ENCODE assay signal across 19 cellular contexts in the genomic region with DNA sequence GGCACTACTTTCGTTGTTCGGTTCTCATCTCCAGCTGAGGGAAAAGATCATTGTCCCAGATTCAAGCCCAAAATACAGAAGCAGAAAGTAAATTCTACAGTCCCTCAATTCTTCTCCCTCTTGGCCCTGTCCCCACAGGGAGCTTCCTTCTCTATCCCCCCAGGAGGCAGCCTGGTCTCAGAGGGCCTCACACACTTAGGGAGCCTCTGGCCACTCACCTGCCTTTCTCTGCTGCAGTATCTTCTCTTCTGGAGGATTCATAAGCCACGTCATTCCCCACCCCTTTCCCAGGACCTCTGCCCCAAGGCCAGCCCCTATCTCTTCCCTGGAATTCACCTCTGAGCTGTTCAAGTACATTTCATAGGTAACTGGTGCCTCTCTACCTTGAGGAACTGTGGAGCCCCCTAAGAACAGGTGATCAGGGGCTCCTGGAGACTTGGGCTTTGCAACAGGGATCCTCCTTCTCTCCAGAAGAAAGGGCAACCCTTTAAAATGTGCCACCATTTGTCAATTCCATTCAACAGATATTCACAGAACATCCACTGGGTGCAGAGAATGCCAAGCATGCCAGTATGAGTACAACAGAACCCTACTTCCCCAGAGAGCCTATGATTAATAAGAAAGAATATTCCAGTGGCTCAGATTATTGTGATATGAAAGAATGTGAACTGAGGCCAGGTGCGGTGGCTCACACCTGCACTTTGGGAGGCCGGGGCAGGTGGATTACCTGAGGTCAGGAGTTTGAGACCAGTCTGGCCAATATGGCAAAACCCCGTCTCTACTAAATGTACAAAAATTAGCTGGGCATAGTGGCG.
DNase-seq lines count a peak whose midpoint lies in the region; ATAC-seq, FAIRE-seq and TF ChIP-seq lines count a peak whose summit lies in the region.
"Had no signal": no experiment of that assay in that cellular context is flagged by ENCODE, and none has a peak within 500 bp of the region (broad histone marks: within the 10 kb centered on the region; RNA-seq: fewer than 3 reads in every experiment).

No MANE protein-coding gene starts in this region.

- no TSS peak for BruUV-seq in HepG2 (replicated peaks; lab: Mats Ljungman, UMichigan)

- ATAC-seq in right lobe of liver (no peak), HepG2 (no peak), GM21360 (IDR thresholded peaks at IDR 0.05; ENCODE audit: unreplicated experiment) (no peak)
- ATAC-seq: CD8-positive, alpha-beta T cell; Panc1 had no signal

- H3K27me3 ChIP-seq in right lobe of liver (no peaks in the 10 kb centered on the region), HepG2 (ENCODE audit: control insufficient read depth in 1 of 2, insufficient read depth in 2 of 2, low read length in 2 of 2) (peaks cover 18 to 73% of the 10 kb centered on the region in 2 experiments), WERI-Rb-1 (ENCODE audit: insufficient read depth, low read depth, severe bottlenecking) (no peaks in the 10 kb centered on the region), osteoblast (ENCODE audit: insufficient read depth, low read length) (peaks cover 68% of the 10 kb centered on the region)
- H3K27me3 ChIP-seq: BE2C had no signal

- in situ Hi-C loops in HepG2 (cut with HindIII; ENCODE audit: extremely low pct_ligation_motif_present, low pct_unique_long_range_greater_than_20kb): no loop called here

- H4K20me1 ChIP-seq in HepG2 (ENCODE audit: insufficient read depth, low read length) (no peaks in the 10 kb centered on the region), osteoblast (ENCODE audit: insufficient read depth, low read length) (no peaks in the 10 kb centered on the region)

- no peak for TF ChIP-seq RAD21 in HepG2 (CRISPR knock-in tag; IDR thresholded peaks at IDR 0.05)

- WGBS in right lobe of liver (ENCODE audit: insufficient coverage, low coverage, low lambda C conversion rate, missing lambda C conversion rate): 75% methylated on average over 7 of the region's 7 CpGs
- 13% methylated on average over 7 of the region's 7 CpGs for WGBS in HepG2 (ENCODE audit: low lambda C conversion rate)

- H3K4me1 ChIP-seq in right lobe of liver (no peaks in the 10 kb centered on the region), HepG2 (ENCODE audit: insufficient read depth, low read length) (no peaks in the 10 kb centered on the region), osteoblast (ENCODE audit: insufficient read depth, low read length) (no peaks in the 10 kb centered on the region)
- H3K4me1 ChIP-seq: BE2C had no signal

- no peaks in the 10 kb centered on the region for H3K79me2 ChIP-seq in HepG2 (ENCODE audit: insufficient read depth, low read length)
- no peaks in the 10 kb centered on the region for H3K79me2 ChIP-seq in osteoblast (ENCODE audit: insufficient read depth, low read length)

- H3K4me3 ChIP-seq in right lobe of liver (no peak overlapping the region), HepG2 (replicated peaks in 1 of 3; ENCODE audit: insufficient read depth in 1 of 3, low read depth in 2 of 3, low read length in 3 of 3) (no peak overlapping the region), WERI-Rb-1 (ENCODE audit: low read depth, low read length) (no peak overlapping the region), osteoblast (ENCODE audit: insufficient read depth, low read length) (no peak overlapping the region)

- CTCF ChIA-PET in HepG2 (lab: Yijun Ruan, JAX; ENCODE audit: low intra/inter-chr PET ratio, low total read pairs): no interaction called here

- FAIRE-seq in HepG2 (lab: Jason Lieb, UNC): no peak
- FAIRE-seq: D721Med had no signal

- H2AFZ ChIP-seq in HepG2 (ENCODE audit: low read length) (no peak overlapping the region), osteoblast (ENCODE audit: low read length) (no peak overlapping the region)

- no peaks in the 10 kb centered on the region for H3K36me3 ChIP-seq in right lobe of liver
- H3K36me3 ChIP-seq in HepG2 (replicated peaks in 1 of 2; ENCODE audit: control insufficient read depth in 1 of 2, insufficient read depth in 2 of 2, low read length in 2 of 2): no peaks in the 10 kb centered on the region
- no peaks in the 10 kb centered on the region for H3K36me3 ChIP-seq in WERI-Rb-1
- H3K36me3 ChIP-seq in osteoblast (ENCODE audit: insufficient read depth, low read length): no peaks in the 10 kb centered on the region
- H3K36me3 ChIP-seq: BE2C had no signal

- intact Hi-C loops in right lobe of liver (cut with DNase I) (no loop called here), HepG2 (cut with micrococcal nuclease; ENCODE audit: unreplicated experiment) (no loop called here)

- no peak for TF ChIP-seq CTCF in right lobe of liver (IDR thresholded peaks at IDR 0.05)
- TF ChIP-seq CTCF in HepG2 (CRISPR knock-in tag; IDR thresholded peaks at IDR 0.05): no peak
- no peak for TF ChIP-seq CTCF in WERI-Rb-1 (IDR thresholded peaks at IDR 0.05; ENCODE audit: low read depth, low read length)
- no peak for TF ChIP-seq CTCF in osteoblast (IDR thresholded peaks at IDR 0.05; ENCODE audit: extremely low read depth, low read depth, low read length)

- DNase-seq in right lobe of liver (peak in 2 of 3 donors; percentile 1 to 8), HepG2 (ENCODE audit: low spot score) (no peak), WERI-Rb-1 (peak; percentile 0), osteoblast (ENCODE audit: insufficient read length, low spot score, missing footprints) (peak; percentile 52), NCI-H524 (lab: John Stamatoyannopoulos, UW) (no peak)
- no peak for DNase-seq in NK-92 treated with Interleukin-12 subunit alpha and Interleukin-12 subunit beta, amount 100 ng/mL, for 24 hours (lab: John Stamatoyannopoulos, UW)
- DNase-seq: BE2C; CD8-positive, alpha-beta T cell; DND-41; GDM1; Karpas-422; NCI-H187 treated with DMSO at 0.1 percent for 48 hours; NCI-H2171; NCI-H446 treated with DMSO at 0.1 percent for 48 hours; NCI-H774; SHP77 treated with DMSO at 0.1 percent for 48 hours had no signal

- POLR2A ChIA-PET in HepG2 (lab: Yijun Ruan, JAX): no interaction called here

- H3K27ac ChIP-seq in right lobe of liver (no peak overlapping the region), HepG2 (ENCODE audit: extremely low read length, insufficient read depth, low read length) (no peak overlapping the region), WERI-Rb-1 (no peak overlapping the region), osteoblast (ENCODE audit: low read depth, low read length) (no peak overlapping the region)

- no peak overlapping the region for H3K9ac ChIP-seq in HepG2 (ENCODE audit: insufficient read depth, low read depth, low read length)

- TF ChIP-seq EP300 in HepG2 (IDR thresholded peaks at IDR 0.05; ENCODE audit: low read depth in 2 of 2, low read length in 2 of 2) (no peak), HepG2 (CRISPR knock-in tag; IDR thresholded peaks at IDR 0.05; ENCODE audit: borderline replicate concordance) (no peak)

- H3K9me3 ChIP-seq in right lobe of liver (no peaks in the 10 kb centered on the region), HepG2 (ENCODE audit: low read length) (no peaks in the 10 kb centered on the region), WERI-Rb-1 (ENCODE audit: severe bottlenecking) (no peaks in the 10 kb centered on the region), osteoblast (ENCODE audit: low read depth, low read length) (no peaks in the 10 kb centered on the region)
- H3K9me3 ChIP-seq: BE2C had no signal

- no peak overlapping the region for H3K4me2 ChIP-seq in HepG2 (ENCODE audit: low read depth, low read length)
- no peak overlapping the region for H3K4me2 ChIP-seq in osteoblast (ENCODE audit: insufficient read depth, low read length)

- TF ChIP-seq POLR2A in right lobe of liver (IDR thresholded peaks at IDR 0.05) (no peak), HepG2 (IDR thresholded peaks at IDR 0.05; ENCODE audit: insufficient read depth in 1 of 2, low read depth in 2 of 2, low read length in 2 of 2) (no peak)

TF ChIP-seq in HepG2, 621 proteins besides CTCF, POLR2A, EP300 and RAD21:
- TF ChIP-seq TP53 (CRISPR knock-in tag; conservative IDR thresholded peaks at IDR 0.05): no peak
- TF ChIP-seq, protein P1, sequence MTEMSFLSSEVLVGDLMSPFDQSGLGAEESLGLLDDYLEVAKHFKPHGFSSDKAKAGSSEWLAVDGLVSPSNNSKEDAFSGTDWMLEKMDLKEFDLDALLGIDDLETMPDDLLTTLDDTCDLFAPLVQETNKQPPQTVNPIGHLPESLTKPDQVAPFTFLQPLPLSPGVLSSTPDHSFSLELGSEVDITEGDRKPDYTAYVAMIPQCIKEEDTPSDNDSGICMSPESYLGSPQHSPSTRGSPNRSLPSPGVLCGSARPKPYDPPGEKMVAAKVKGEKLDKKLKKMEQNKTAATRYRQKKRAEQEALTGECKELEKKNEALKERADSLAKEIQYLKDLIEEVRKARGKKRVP (CRISPR knock-in tag; IDR thresholded peaks at IDR 0.05): no peak
- no peak for TF ChIP-seq KAT2B (IDR thresholded peaks at IDR 0.05; ENCODE audit: borderline replicate concordance, low read depth, low read length)
- no peak for TF ChIP-seq FIP1L1 (IDR thresholded peaks at IDR 0.05; ENCODE audit: borderline replicate concordance, insufficient read depth, low read depth, low read length)
- TF ChIP-seq, protein P2, sequence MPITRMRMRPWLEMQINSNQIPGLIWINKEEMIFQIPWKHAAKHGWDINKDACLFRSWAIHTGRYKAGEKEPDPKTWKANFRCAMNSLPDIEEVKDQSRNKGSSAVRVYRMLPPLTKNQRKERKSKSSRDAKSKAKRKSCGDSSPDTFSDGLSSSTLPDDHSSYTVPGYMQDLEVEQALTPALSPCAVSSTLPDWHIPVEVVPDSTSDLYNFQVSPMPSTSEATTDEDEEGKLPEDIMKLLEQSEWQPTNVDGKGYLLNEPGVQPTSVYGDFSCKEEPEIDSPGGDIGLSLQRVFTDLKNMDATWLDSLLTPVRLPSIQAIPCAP (CRISPR knock-in tag; IDR thresholded peaks at IDR 0.05; ENCODE audit: low read depth): no peak
- TF ChIP-seq NR2F1 (CRISPR knock-in tag; IDR thresholded peaks at IDR 0.05): no peak
- no peak for TF ChIP-seq SIN3B (IDR thresholded peaks at IDR 0.05; ENCODE audit: low read length)
- TF ChIP-seq SP2 (CRISPR knock-in tag; IDR thresholded peaks at IDR 0.05): no peak
- TF ChIP-seq ZNF451 (CRISPR knock-in tag; IDR thresholded peaks at IDR 0.05): no peak
- TF ChIP-seq ZNF121 (CRISPR knock-in tag; IDR thresholded peaks at IDR 0.05): no peak
- no peak for TF ChIP-seq POLR2AphosphoS2 (IDR thresholded peaks at IDR 0.05; ENCODE audit: low read depth, low read length)

Comparison
In these comparisons a context has a peak if more than half of its experiments do, and no peak if none do; other contexts are left out.
1. DNase-seq: peak in right lobe of liver (2 of 3), WERI-Rb-1 (single experiment) and osteoblast (single experiment); none in HepG2 (single experiment), NCI-H524 (0 of 2) and NK-92 treated with Interleukin-12 subunit alpha and Interleukin-12 subunit beta, amount 100 ng/mL, for 24 hours (single experiment).